9 cellular contexts compared by ENCODE assay signal in the genomic region with DNA sequence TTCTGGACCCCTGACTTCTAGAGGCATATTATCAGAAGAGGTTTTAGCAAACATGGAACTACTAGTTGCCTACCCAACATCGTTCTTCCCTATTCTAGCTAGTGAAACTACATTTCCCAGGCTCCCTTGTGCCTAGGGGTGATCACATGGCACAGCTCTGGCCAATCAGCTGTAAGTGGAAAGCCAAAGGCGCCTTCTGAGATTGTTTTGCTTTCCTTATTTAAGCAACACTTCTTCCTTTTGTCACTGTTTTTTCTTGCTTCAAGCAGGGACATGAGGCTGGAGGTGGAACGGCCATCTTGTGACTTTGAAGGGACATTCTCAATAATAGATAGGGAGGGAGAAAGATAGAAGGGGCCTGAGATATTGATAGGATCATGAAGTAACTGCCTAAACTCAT.
A peak's percentile ranks its signal among the peaks of the same experiment; 100 is the strongest.
DNase-seq lines count a peak whose midpoint lies in the region; ATAC-seq, FAIRE-seq and TF ChIP-seq lines count a peak whose summit lies in the region.
"Had no signal": no experiment of that assay in that cellular context is flagged by ENCODE, and none has a peak within 500 bp of the region (broad histone marks: within the 10 kb centered on the region; RNA-seq: fewer than 3 reads in every experiment).

No MANE protein-coding gene starts in this region.

- no peak for TF ChIP-seq POLR2A in GM12891 (IDR thresholded peaks at IDR 0.05; ENCODE audit: low read depth, low read length)

- no peak overlapping the region for H3K4me3 ChIP-seq in AG10803 (ENCODE audit: low read length)

- DNase-seq in AG10803 (ENCODE audit: low read depth) (peak; percentile 12), GM12891 (ENCODE audit: insufficient read length, low spot score) (peak; percentile 42), NOMO-1 treated with DMSO at 0.1 percent for 48 hours (lab: John Stamatoyannopoulos, UW; ENCODE audit: unreplicated experiment) (peak; percentile 62), dermis blood vessel endothelial cell (peak; percentile 33), activated gamma-delta T cell treated with Interleukin-2 at 50 U/mL for 16 hours (no peak), NCI-H524 treated with DMSO at 0.1 percent for 48 hours (lab: John Stamatoyannopoulos, UW) (no peak), left colon (no peak)
- DNase-seq: stimulated activated CD4-positive, alpha-beta T cell treated with anti-CD3 and anti-CD28 coated beads, Interleukin-2, amount 100 ng/mL, for 48 hours had no signal

- intact Hi-C loops in left colon (cut with DNase I, micrococcal nuclease) = no loop called here

- FAIRE-seq in GM12891 (lab: Jason Lieb, UNC) = no peak

- no peak for ATAC-seq in left colon
- no peak for ATAC-seq in HG02884 (IDR thresholded peaks at IDR 0.05; ENCODE audit: unreplicated experiment)

- no peak for TF ChIP-seq CTCF in AG10803 (conservative IDR thresholded peaks at IDR 0.05; ENCODE audit: low read length)

TF ChIP-seq in GM12891, 5 proteins besides CTCF, POLR2A, EP300 and RAD21:
- no peak for TF ChIP-seq SPI1 (IDR thresholded peaks at IDR 0.05; ENCODE audit: low read depth, low read length)
- TF ChIP-seq PAX5 (IDR thresholded peaks at IDR 0.05; ENCODE audit: insufficient read depth, low read length, severe bottlenecking) = no peak
- no peak for TF ChIP-seq POU2F2 (IDR thresholded peaks at IDR 0.05; ENCODE audit: low read depth, low read length)
- no peak for TF ChIP-seq POLR2AphosphoS5 (IDR thresholded peaks at IDR 0.05; ENCODE audit: low read depth, low read length)
- no peak for TF ChIP-seq TAF1 (IDR thresholded peaks at IDR 0.05; ENCODE audit: low read depth, low read length)

Comparison
In these comparisons a context has a peak if more than half of its experiments do, and no peak if none do; other contexts are left out.
1. DNase-seq: peak in AG10803 (single experiment), GM12891 (single experiment), NOMO-1 treated with DMSO at 0.1 percent for 48 hours (single experiment) and dermis blood vessel endothelial cell (single experiment); none in activated gamma-delta T cell treated with Interleukin-2 at 50 U/mL for 16 hours (single experiment), NCI-H524 treated with DMSO at 0.1 percent for 48 hours (single experiment) and left colon (0 of 2).